2 cellular contexts compared by ENCODE assay signal in the genomic region with DNA sequence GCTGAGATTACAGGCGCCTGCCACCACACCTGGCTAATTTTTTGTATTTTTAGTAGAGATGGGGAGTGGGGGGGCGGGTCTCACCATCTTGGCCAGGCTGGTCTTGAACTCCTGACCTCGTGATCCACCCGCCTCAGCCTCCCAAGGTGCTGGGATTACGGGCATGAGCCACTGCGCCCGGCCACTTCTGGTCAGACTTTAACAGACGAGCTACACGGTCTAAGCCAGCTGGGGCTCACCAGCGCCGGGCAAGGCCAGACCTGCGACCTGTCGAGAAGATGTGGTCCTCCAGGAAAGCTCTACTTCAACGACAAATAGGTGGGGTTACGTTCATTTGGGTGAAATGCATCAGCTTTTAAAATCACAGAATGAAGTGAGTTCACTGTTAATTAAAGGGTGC. TPM values are rescaled to one million over a fixed set of nuclear protein-coding genes. Genes with fewer than 3 reads are reported as not detected.
"Had no signal": no experiment of that assay in that cellular context is flagged by ENCODE, and none has a peak within 500 bp of the region (broad histone marks: within the 10 kb centered on the region; RNA-seq: fewer than 3 reads in every experiment).

No MANE protein-coding gene starts in this region.

RNA-seq across cellular contexts. Expression of a gene that starts 36.0 kb away (rescaled TPM):
- total RNA-seq: activated CD4-positive, alpha-beta T cell treated with anti-CD3 and anti-CD28 coated beads, Interleukin-2, amount 10 ng/mL, durations not matched to agents 24 days and 14 days; LHCN-M2 had no signal
